Comparison of ENCODE assay signal across 7 cellular contexts in the genomic region with DNA sequence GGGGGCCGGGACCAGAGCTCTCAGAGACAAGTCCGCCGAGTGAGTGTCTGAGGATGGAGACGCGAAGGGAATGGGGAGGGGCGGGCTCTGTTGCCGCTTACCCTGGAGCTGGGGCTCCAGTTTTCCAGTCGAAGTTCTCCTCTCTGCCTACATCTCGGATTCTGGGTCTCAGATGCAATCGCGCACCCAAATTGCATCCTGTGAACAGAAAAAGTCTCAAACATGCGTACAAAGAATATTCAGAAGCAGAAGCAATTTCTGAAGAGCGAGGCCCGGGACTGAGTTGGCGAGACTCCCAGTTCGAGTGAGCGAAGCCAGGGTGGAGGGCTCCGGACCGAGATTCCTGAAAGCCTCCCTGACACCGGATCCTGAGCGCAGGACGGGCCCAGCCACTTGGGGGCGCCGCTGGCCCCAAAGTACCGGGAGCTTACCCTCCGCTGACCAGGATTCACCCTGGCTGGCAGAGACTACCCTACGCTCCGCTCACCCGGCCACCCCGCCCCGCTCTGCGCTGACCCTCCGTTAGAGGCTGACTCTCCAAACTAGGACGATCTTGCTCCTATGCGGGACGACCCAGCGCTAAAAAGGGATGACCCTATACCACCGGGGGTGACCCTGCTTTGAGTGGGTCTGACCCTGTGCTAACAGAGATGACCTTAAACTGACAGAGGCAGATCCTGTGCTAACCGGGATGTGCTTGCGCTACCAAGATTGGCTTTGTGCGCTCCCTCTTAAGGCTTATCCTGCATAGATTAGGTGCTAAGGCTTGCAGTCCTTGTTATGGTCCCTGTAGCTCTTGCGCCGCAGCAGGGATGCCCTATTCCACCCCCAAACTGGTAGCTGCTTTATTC. TPM values are rescaled to one million over a fixed set of nuclear protein-coding genes. Genes with fewer than 3 reads are reported as not detected.
A peak's percentile ranks its signal among the peaks of the same experiment; 100 is the strongest.
DNase-seq lines count a peak whose midpoint lies in the region; ATAC-seq, FAIRE-seq and TF ChIP-seq lines count a peak whose summit lies in the region.

No MANE protein-coding gene starts in this region.

- H3K27ac ChIP-seq in PC-3 (ENCODE audit: low read length) = no peak overlapping the region
- H3K27ac ChIP-seq in small intestine (ENCODE audit: low read depth in 1 of 2, low read length in 1 of 2) = no peak overlapping the region

- H3K9ac ChIP-seq in PC-3 (ENCODE audit: low read length) = no peak overlapping the region

- H3K27me3 ChIP-seq in PC-3 (ENCODE audit: low read length) (peaks cover 38% of the 10 kb centered on the region), small intestine (ENCODE audit: control insufficient read depth in 2 of 2, insufficient read depth in 2 of 2, low read length in 2 of 2) (peaks cover 7 to 59% of the 10 kb centered on the region in 2 donors)

- intact Hi-C loops in PC-3 (cut with micrococcal nuclease) = no loop called here

- H3K79me2 ChIP-seq in PC-3 (ENCODE audit: low read length) = no peaks in the 10 kb centered on the region

- POLR2A ChIA-PET in PC-3 (lab: Charles Lee; ENCODE audit: unreplicated experiment) = no interaction called here

- FAIRE-seq in small intestine (lab: Jason Lieb, UNC) = no peak

- TF ChIP-seq CTCF in GM12873 (IDR thresholded peaks at IDR 0.05; ENCODE audit: insufficient read depth, low read depth, low read length, missing control alignments) = peak; percentile 50
- peak; percentile 69 for TF ChIP-seq CTCF in PC-3 (conservative IDR thresholded peaks at IDR 0.05; ENCODE audit: low read depth, low read length)
- TF ChIP-seq CTCF in fibroblast of the aortic adventitia (IDR thresholded peaks at IDR 0.05; ENCODE audit: insufficient read depth, low read length) = peak; percentile 43

- H4K20me1 ChIP-seq in PC-3 (ENCODE audit: low read length) = no peaks in the 10 kb centered on the region

- BruUV-seq in PC-3 (replicated peaks; lab: Mats Ljungman, UMichigan) = no TSS peak

- peak; percentile 43 for DNase-seq in PC-3
- DNase-seq in fibroblast of the aortic adventitia (ENCODE audit: low read depth) = no peak
- peak; percentile 33 for DNase-seq in small intestine
- no peak for DNase-seq in SW480 (ENCODE audit: low spot score)
- DNase-seq in NCI-H524 (lab: John Stamatoyannopoulos, UW) = no peak

- no peak overlapping the region for H3K4me2 ChIP-seq in PC-3 (ENCODE audit: low read length)

- 13 to 19% (median 17%) methylated on average over 43 of the region's 43 CpGs for WGBS in small intestine, 3 donors

- CTCF ChIA-PET in PC-3 (lab: Charles Lee) = no interaction called here

- no peaks in the 10 kb centered on the region for H3F3A ChIP-seq in PC-3 (ENCODE audit: low read length, unreplicated experiment)

- H3K9me3 ChIP-seq in PC-3 (ENCODE audit: low read length) (no peaks in the 10 kb centered on the region), small intestine (ENCODE audit: control insufficient read depth, low read depth) (no peaks in the 10 kb centered on the region)

- ATAC-seq in PC-3 = peak; percentile 70
- ATAC-seq in HG02981 (IDR thresholded peaks at IDR 0.05; ENCODE audit: unreplicated experiment) = no peak

- no peaks in the 10 kb centered on the region for H3K4me1 ChIP-seq in PC-3 (ENCODE audit: insufficient read depth, low read length)
- H3K4me1 ChIP-seq in small intestine (ENCODE audit: control insufficient read depth in 2 of 2, insufficient read depth in 1 of 2, low read depth in 1 of 2, low read length in 1 of 2) = no peaks in the 10 kb centered on the region

- H2AFZ ChIP-seq in PC-3 (ENCODE audit: low read length) = no peak overlapping the region

- no peaks in the 10 kb centered on the region for H3K9me2 ChIP-seq in PC-3 (replicated peaks; ENCODE audit: low read length)

- H3K36me3 ChIP-seq in PC-3 (ENCODE audit: low read depth, low read length) (no peaks in the 10 kb centered on the region), small intestine (ENCODE audit: control insufficient read depth in 2 of 2, insufficient read depth in 2 of 2, low read length in 2 of 2) (no peaks in the 10 kb centered on the region)

- no peak overlapping the region for H3K4me3 ChIP-seq in PC-3 (ENCODE audit: low read length)
- no peak overlapping the region for H3K4me3 ChIP-seq in fibroblast of the aortic adventitia (ENCODE audit: low read depth, low read length)
- no peak overlapping the region for H3K4me3 ChIP-seq in small intestine (ENCODE audit: low read depth in 1 of 2, low read length in 2 of 2)

RNA-seq across cellular contexts. Expression of a gene that starts 12.1 kb away (rescaled TPM):
- total RNA-seq in PC-3 (2014; rRNA removed) = 0.80 and 0.86 TPM in 2 replicates
- under 0.01 and 0.36 TPM in 2 replicates for total RNA-seq in fibroblast of the aortic adventitia (ENCODE audit: low replicate concordance)
- under 1 TPM; 0.19 to 0.27 (median 0.22) TPM for polyA plus RNA-seq in small intestine

RNA-seq across cellular contexts. Expression of a gene that starts 33.8 kb away (rescaled TPM):
- total RNA-seq in PC-3 (2014; rRNA removed) (not detected in 2 replicates), fibroblast of the aortic adventitia (ENCODE audit: low replicate concordance) (not detected in 2 replicates)
- polyA plus RNA-seq in small intestine = not detected

Comparison
In these comparisons a context has a peak if more than half of its experiments do, and no peak if none do; other contexts are left out.
1. DNase-seq: peak in PC-3 (single experiment) and small intestine (single experiment); none in fibroblast of the aortic adventitia (single experiment), SW480 (single experiment) and NCI-H524 (0 of 2).
2. Peak in every context shown above with its lines, with median percentiles within 50 percentile points of each other: CTCF ChIP-seq.